Comparison of ENCODE assay signal across 1 cellular context in the genomic region with DNA sequence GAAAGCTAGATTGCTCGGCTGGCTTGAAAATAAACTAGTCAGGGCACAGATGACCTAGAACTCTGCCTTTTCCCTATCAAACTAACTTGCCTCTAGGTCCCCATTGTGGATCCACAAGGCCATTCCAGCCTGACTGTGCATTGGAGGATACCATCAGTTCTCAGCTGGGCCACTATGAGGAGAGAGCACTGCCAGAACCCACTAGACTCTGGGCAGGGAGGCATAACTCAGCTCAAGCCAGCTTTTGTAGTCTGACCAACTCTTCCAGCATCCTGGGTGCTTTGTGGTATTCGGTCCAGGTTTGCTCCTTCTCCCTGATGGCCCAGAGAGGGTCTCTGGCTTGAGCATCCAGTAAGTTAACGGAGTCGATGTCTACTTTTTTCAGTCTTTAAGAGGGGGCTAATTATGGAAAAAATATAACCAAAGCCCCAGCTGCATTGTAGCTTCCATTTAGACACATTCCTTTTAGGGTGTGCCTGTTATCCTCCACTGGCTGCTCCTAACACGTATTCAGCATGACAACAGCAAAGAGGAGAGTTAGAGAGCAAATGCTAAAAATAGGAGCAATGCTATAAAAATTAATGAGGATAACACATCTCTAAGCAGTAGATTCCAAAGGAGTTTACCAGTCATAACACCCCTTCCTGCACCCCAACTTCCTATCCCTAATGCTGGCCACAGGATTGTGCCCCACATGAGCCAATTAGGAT.
TF ChIP-seq lines count a peak whose summit lies in the region.

No MANE protein-coding gene starts in this region.

TF ChIP-seq in IMR-90, 13 proteins besides CTCF, POLR2A, EP300 and RAD21:
- TF ChIP-seq CHD1 (IDR thresholded peaks at IDR 0.05; ENCODE audit: low read depth, low read length), result no peak
- no peak for TF ChIP-seq CEBPB (IDR thresholded peaks at IDR 0.05; ENCODE audit: low read depth, low read length)
- no peak for TF ChIP-seq BHLHE40 (IDR thresholded peaks at IDR 0.05; ENCODE audit: low read depth, low read length)
- TF ChIP-seq MAFK (IDR thresholded peaks at IDR 0.05; ENCODE audit: low read depth, low read length), result no peak
- no peak for TF ChIP-seq FOS (IDR thresholded peaks at IDR 0.05; ENCODE audit: low read depth, low read length)
- TF ChIP-seq, protein P1, sequence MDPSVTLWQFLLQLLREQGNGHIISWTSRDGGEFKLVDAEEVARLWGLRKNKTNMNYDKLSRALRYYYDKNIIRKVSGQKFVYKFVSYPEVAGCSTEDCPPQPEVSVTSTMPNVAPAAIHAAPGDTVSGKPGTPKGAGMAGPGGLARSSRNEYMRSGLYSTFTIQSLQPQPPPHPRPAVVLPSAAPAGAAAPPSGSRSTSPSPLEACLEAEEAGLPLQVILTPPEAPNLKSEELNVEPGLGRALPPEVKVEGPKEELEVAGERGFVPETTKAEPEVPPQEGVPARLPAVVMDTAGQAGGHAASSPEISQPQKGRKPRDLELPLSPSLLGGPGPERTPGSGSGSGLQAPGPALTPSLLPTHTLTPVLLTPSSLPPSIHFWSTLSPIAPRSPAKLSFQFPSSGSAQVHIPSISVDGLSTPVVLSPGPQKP (IDR thresholded peaks at IDR 0.05; ENCODE audit: borderline replicate concordance, low read depth, low read length), result no peak
- TF ChIP-seq NFE2L2 (IDR thresholded peaks at IDR 0.05; ENCODE audit: low read depth, low read length), result no peak
- TF ChIP-seq MXI1 (IDR thresholded peaks at IDR 0.05; ENCODE audit: borderline replicate concordance, low read depth, low read length), result no peak
- TF ChIP-seq, protein P2, sequence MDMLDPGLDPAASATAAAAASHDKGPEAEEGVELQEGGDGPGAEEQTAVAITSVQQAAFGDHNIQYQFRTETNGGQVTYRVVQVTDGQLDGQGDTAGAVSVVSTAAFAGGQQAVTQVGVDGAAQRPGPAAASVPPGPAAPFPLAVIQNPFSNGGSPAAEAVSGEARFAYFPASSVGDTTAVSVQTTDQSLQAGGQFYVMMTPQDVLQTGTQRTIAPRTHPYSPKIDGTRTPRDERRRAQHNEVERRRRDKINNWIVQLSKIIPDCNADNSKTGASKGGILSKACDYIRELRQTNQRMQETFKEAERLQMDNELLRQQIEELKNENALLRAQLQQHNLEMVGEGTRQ (IDR thresholded peaks at IDR 0.05; ENCODE audit: low read depth, low read length), result no peak
- no peak for TF ChIP-seq MAZ (IDR thresholded peaks at IDR 0.05; ENCODE audit: borderline replicate concordance, low read depth, low read length)
- TF ChIP-seq RCOR1 (IDR thresholded peaks at IDR 0.05; ENCODE audit: insufficient replicate concordance, low read length), result no peak
- no peak for TF ChIP-seq SMC3 (IDR thresholded peaks at IDR 0.05; ENCODE audit: low read depth, low read length)
- no peak for TF ChIP-seq RFX5 (IDR thresholded peaks at IDR 0.05; ENCODE audit: low read depth, low read length)
